ENCODE assay signal across 1 cellular context in genomic region chr9:81896067-81896466, GRCh38.
TF ChIP-seq lines count a peak whose summit lies in the region.

No MANE protein-coding gene starts in this region.

TF ChIP-seq in SK-N-SH treated with all-trans-retinoic acid at 6 μM for 48 hours, 23 proteins besides CTCF, POLR2A, EP300 and RAD21 (continued from another document):
- TF ChIP-seq ESRRG (CRISPR knock-in tag; IDR thresholded peaks at IDR 0.05) (no peak), PATZ1 (CRISPR knock-in tag; IDR thresholded peaks at IDR 0.05; ENCODE audit: borderline replicate concordance) (no peak)
